In the genomic region with DNA sequence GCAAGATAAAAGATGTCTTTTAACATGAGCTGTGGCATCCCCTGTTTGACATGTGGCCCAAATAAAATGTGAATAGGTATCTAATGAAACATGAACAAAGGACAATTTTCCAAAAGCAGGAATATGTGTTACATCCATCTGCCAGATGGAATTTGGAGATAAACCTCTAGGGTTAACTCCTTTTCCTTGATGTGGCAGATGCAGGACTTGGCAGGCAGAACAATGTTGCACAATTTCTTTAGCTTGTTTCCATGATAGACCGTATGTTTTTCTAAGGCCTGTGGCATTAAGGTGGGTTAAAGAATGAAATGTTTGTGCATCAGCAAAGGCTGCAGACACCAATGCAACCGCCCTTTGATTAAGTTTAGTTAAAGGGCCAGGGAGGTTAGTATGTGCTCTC, we compare ENCODE assay signal across 8 cellular contexts. TPM values are rescaled to one million over a fixed set of nuclear protein-coding genes. Genes with fewer than 3 reads are reported as not detected.
DNase-seq lines count a peak whose midpoint lies in the region; ATAC-seq, FAIRE-seq and TF ChIP-seq lines count a peak whose summit lies in the region.
"Not testable (repeated sequence)": the region's sequence is repeated elsewhere in the genome, so short reads cannot be mapped to it uniquely, and the experiment has no call there.
"Had no signal": no experiment of that assay in that cellular context is flagged by ENCODE, and none has a peak within 500 bp of the region (broad histone marks: within the 10 kb centered on the region; RNA-seq: fewer than 3 reads in every experiment).

No MANE protein-coding gene starts in this region.

- FAIRE-seq in endothelial cell of umbilical vein (lab: Jason Lieb, UNC), result not testable (repeated sequence)

- dilution Hi-C loops in endothelial cell of umbilical vein (cut with MboI; ENCODE audit: extremely low pct_ligation_motif_present, low sequenced_read_pairs), result not testable (repeated sequence)

- peaks cover 55% of the 10 kb centered on the region for H3K27me3 Mint-ChIP-seq in MCF 10A (ENCODE audit: insufficient read depth, unreplicated experiment)

- not testable (repeated sequence) for H3K79me2 ChIP-seq in endothelial cell of umbilical vein (ENCODE audit: control insufficient read depth, insufficient read depth, low read length)

- H3K4me3 ChIP-seq in endothelial cell of umbilical vein (replicated peaks in 1 of 3; ENCODE audit: insufficient read depth in 1 of 3, low read depth in 1 of 3, low read length in 3 of 3); fibroblast of pulmonary artery (replicated peaks; ENCODE audit: low read depth, low read length): not testable (repeated sequence)

- CTCF ChIA-PET in MCF 10A (lab: Yijun Ruan, JAX), result interaction anchor here (0.6 kb wide), 1 partner anchor 337 kb away, joined by 3 read pairs; no protein-coding TSS in a partner anchor
- CTCF ChIA-PET in endothelial cell of umbilical vein (lab: Charles Lee), result not testable (repeated sequence)

- not testable (repeated sequence) for H4K20me1 ChIP-seq in endothelial cell of umbilical vein (replicated peaks; ENCODE audit: control insufficient read depth, extremely low read depth, insufficient read depth, low read length)

- H3K9me1 ChIP-seq in endothelial cell of umbilical vein (replicated peaks; ENCODE audit: control insufficient read depth, extremely low read depth, insufficient read depth, low read length), result not testable (repeated sequence)

- not testable (repeated sequence) for H3K36me3 ChIP-seq in endothelial cell of umbilical vein (ENCODE audit: control insufficient read depth in 2 of 2, extremely low read depth in 1 of 2, insufficient read depth in 2 of 2, low read length in 2 of 2)

- not testable (repeated sequence) for H3K9me3 ChIP-seq in endothelial cell of umbilical vein (replicated peaks; ENCODE audit: control insufficient read depth, insufficient read depth, low read length)

- DNase-seq in EH (ENCODE audit: low read depth) (peak; percentile 29), NCI-H1694 (lab: John Stamatoyannopoulos, UW) (peak; percentile 36), MCF 10A (ENCODE audit: unreplicated experiment) (peak; percentile 50), endothelial cell of umbilical vein (ENCODE audit: low read depth, low spot score) (peak; percentile 63), fibroblast of pulmonary artery (ENCODE audit: low read depth) (peak; percentile 56), pulmonary artery endothelial cell (ENCODE audit: low read depth, low spot score) (peak; percentile 37)

- H3K4me3 Mint-ChIP-seq in MCF 10A (ENCODE audit: unreplicated experiment), result not testable (repeated sequence)

- H3K4me1 Mint-ChIP-seq in MCF 10A (ENCODE audit: insufficient read depth, unreplicated experiment), result not testable (repeated sequence)

- not testable (repeated sequence) for H3K9me3 Mint-ChIP-seq in MCF 10A (ENCODE audit: unreplicated experiment)

- intact Hi-C loops in MCF 10A (cut with micrococcal nuclease); endothelial cell of umbilical vein (cut with micrococcal nuclease): not testable (repeated sequence)

- TF ChIP-seq POLR2A in endothelial cell of umbilical vein (IDR thresholded peaks at IDR 0.05; ENCODE audit: low read depth, low read length), result not testable (repeated sequence)

- POLR2A ChIA-PET in MCF 10A (lab: Yijun Ruan, JAX); endothelial cell of umbilical vein (lab: Charles Lee): not testable (repeated sequence)

- H3K27ac ChIP-seq in endothelial cell of umbilical vein (ENCODE audit: insufficient read depth, low read depth, low read length), result not testable (repeated sequence)

- H3K27ac Mint-ChIP-seq in MCF 10A (ENCODE audit: low read depth, unreplicated experiment), result not testable (repeated sequence)

- H3K4me1 ChIP-seq in endothelial cell of umbilical vein (ENCODE audit: control insufficient read depth, extremely low read depth, insufficient read depth, low read length), result not testable (repeated sequence)

- ATAC-seq in SK-N-SH treated with all-trans-retinoic acid at 6 μM for 48 hours, result not testable (repeated sequence)

- H3K9ac ChIP-seq in endothelial cell of umbilical vein (replicated peaks; ENCODE audit: extremely low read depth, insufficient read depth, low read length), result not testable (repeated sequence)

- H3K4me2 ChIP-seq in endothelial cell of umbilical vein (ENCODE audit: insufficient read depth, low read length), result not testable (repeated sequence)

- not testable (repeated sequence) for TF ChIP-seq CTCF in MCF 10A (IDR thresholded peaks at IDR 0.05; ENCODE audit: unreplicated experiment); endothelial cell of umbilical vein (IDR thresholded peaks at IDR 0.05; ENCODE audit: extremely low read depth in 1 of 2, insufficient read depth in 1 of 2, low read depth in 1 of 2, low read length in 2 of 2); fibroblast of pulmonary artery (IDR thresholded peaks at IDR 0.05; ENCODE audit: low read length, missing control alignments)

- not testable (repeated sequence) for H3K27me3 ChIP-seq in endothelial cell of umbilical vein (ENCODE audit: control insufficient read depth in 2 of 2, insufficient read depth in 2 of 2, low read length in 2 of 2)

- not testable (repeated sequence) for BruUV-seq in MCF 10A (replicated peaks; lab: Mats Ljungman, UMichigan); endothelial cell of umbilical vein (replicated peaks; lab: Mats Ljungman, UMichigan)

- not testable (repeated sequence) for H3K36me3 Mint-ChIP-seq in MCF 10A (ENCODE audit: insufficient read depth, unreplicated experiment)

- H2AFZ ChIP-seq in endothelial cell of umbilical vein (ENCODE audit: low read depth, low read length), result not testable (repeated sequence)

TF ChIP-seq in SK-N-SH treated with all-trans-retinoic acid at 6 μM for 48 hours, 23 proteins besides CTCF, POLR2A, EP300 and RAD21:
- 0 out of 2 replicates have a peak, but pooled peaks have one; percentile 12 for TF ChIP-seq ISL1 (CRISPR knock-in tag; IDR thresholded peaks at IDR 0.05)
TF ChIP-seq in SK-N-SH treated with all-trans-retinoic acid at 6 μM for 48 hours: peak in this region for 1; not testable (repeated sequence) for 22.

RNA-seq across cellular contexts. Expression of a gene that starts 34.7 kb away (rescaled TPM):
- total RNA-seq in MCF 10A (2022) (0.40 and 0.47 TPM in 2 replicates), endothelial cell of umbilical vein (0.31 and 0.78 TPM in 2 replicates), pulmonary artery endothelial cell (0.13 and 0.18 TPM in 2 replicates)
- 0.13 and 0.17 TPM in 2 replicates for polyA plus RNA-seq in endothelial cell of umbilical vein
- polyA plus RNA-seq in endothelial cell of umbilical vein (2011; cell fraction: cytosol; rRNA removed), result 0.12 and 0.13 TPM in 2 replicates
- polyA plus RNA-seq in endothelial cell of umbilical vein (2011; cell fraction: nucleus; rRNA removed), result 1.0 and 1.4 TPM in 2 replicates
- 0.60 and 0.68 TPM in 2 replicates for polyA plus RNA-seq in endothelial cell of umbilical vein (2012)
- polyA minus RNA-seq in endothelial cell of umbilical vein, result 0.51 and 0.62 TPM in 2 replicates
- 0.10 TPM for polyA minus RNA-seq in endothelial cell of umbilical vein (2011; cell fraction: cytosol; rRNA and poly(A)+ RNA removed)
- polyA minus RNA-seq in endothelial cell of umbilical vein (2011; cell fraction: nucleus; rRNA and poly(A)+ RNA removed), result 0.38 and 0.48 TPM in 2 replicates
- total RNA-seq: CD4-positive, alpha-beta T cell had no signal
